15 cellular contexts compared by ENCODE assay signal in the genomic region with DNA sequence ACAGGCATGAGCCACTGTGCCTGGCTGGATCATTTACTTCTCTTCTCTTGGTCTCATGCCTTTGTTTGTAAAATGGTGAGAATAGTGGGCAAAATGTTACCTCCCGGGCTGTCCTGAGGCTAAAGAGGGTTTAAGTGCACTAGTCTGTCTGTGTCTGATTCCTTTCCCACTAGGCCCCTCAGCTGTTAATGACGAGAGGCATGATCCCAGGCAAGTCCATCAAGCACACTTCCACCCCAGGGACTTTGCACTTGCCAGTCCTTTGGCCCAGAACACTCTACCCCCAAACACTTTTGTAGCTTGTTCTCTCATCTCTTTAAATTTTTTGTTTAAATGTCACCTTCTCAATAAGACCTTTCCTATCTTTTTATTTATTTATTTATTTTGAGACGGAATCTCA. TPM values are rescaled to one million over a fixed set of nuclear protein-coding genes. Genes with fewer than 3 reads are reported as not detected.
DNase-seq lines count a peak whose midpoint lies in the region; ATAC-seq and TF ChIP-seq lines count a peak whose summit lies in the region.
"Had no signal": no experiment of that assay in that cellular context is flagged by ENCODE, and none has a peak within 500 bp of the region (broad histone marks: within the 10 kb centered on the region; RNA-seq: fewer than 3 reads in every experiment).

No MANE protein-coding gene starts in this region.

- no peaks in the 10 kb centered on the region for H3K27me3 Mint-ChIP-seq in activated naive CD4-positive, alpha-beta T cell treated with anti-CD3 and anti-CD28 coated beads for 36 hours (ENCODE audit: low read depth)
- H3K27me3 Mint-ChIP-seq in endothelial cell (ENCODE audit: unreplicated experiment) = peaks cover 5% of the 10 kb centered on the region
- H3K27me3 Mint-ChIP-seq: CD4-positive, alpha-beta T cell had no signal

- no peaks in the 10 kb centered on the region for H3K9me3 Mint-ChIP-seq in activated naive CD4-positive, alpha-beta T cell treated with anti-CD3 and anti-CD28 coated beads for 36 hours
- H3K9me3 Mint-ChIP-seq in endothelial cell (ENCODE audit: unreplicated experiment) = no peaks in the 10 kb centered on the region
- H3K9me3 Mint-ChIP-seq: CD4-positive, alpha-beta T cell had no signal

- 0 out of 2 replicates have a peak overlapping the region, but pooled peaks have one; percentile 31 for H3K27ac ChIP-seq in WERI-Rb-1
- no peak overlapping the region for H3K27ac ChIP-seq in upper lobe of right lung
- H3K27ac ChIP-seq: C4-2B had no signal

- peak overlapping the region; percentile 1 for H3K27ac Mint-ChIP-seq in activated naive CD4-positive, alpha-beta T cell treated with anti-CD3 and anti-CD28 coated beads for 36 hours
- no peak overlapping the region for H3K27ac Mint-ChIP-seq in endothelial cell (ENCODE audit: unreplicated experiment)
- H3K27ac Mint-ChIP-seq: CD4-positive, alpha-beta T cell; H9 had no signal

- intact Hi-C loops in activated naive CD4-positive, alpha-beta T cell treated with anti-CD3 and anti-CD28 coated beads for 36 hours (cut with micrococcal nuclease) = no loop called here
- intact Hi-C loops in upper lobe of right lung (cut with DNase I) = no loop called here

- CTCF ChIA-PET in activated naive CD4-positive, alpha-beta T cell treated with anti-CD3 and anti-CD28 coated beads for 36 hours (lab: Charles Lee) = interaction anchor here (0.9 to 1.5 kb wide), 4 partner anchors 11 to 24 kb away, joined by 3 to 4 read pairs (median 3); no protein-coding TSS in a partner anchor

- no peak for DNase-seq in activated naive CD4-positive, alpha-beta T cell treated with anti-CD3 and anti-CD28 coated beads for 36 hours
- no peak for DNase-seq in activated naive CD4-positive, alpha-beta T cell treated with anti-CD3 and anti-CD28 coated beads, Interleukin-2, amount 50 U/mL, for 16 hours
- no peak for DNase-seq in WERI-Rb-1
- DNase-seq in endothelial cell (ENCODE audit: low spot score) = no peak
- peak; percentile 7 for DNase-seq in upper lobe of right lung
- no peak for DNase-seq in mesenteric fat pad (ENCODE audit: low spot score)
- no peak for DNase-seq in MG63
- DNase-seq in EL = no peak
- DNase-seq: AML-193; Calu3; CD4-positive, alpha-beta T cell; DMS79 treated with DMSO at 0.1 percent for 48 hours; H9 had no signal

- no peak overlapping the region for H3K4me3 ChIP-seq in WERI-Rb-1 (ENCODE audit: low read depth, low read length)
- no peak overlapping the region for H3K4me3 ChIP-seq in upper lobe of right lung
- no peak overlapping the region for H3K4me3 ChIP-seq in MG63
- H3K4me3 ChIP-seq: GM12878 had no signal

- no peaks in the 10 kb centered on the region for H3K27me3 ChIP-seq in WERI-Rb-1 (ENCODE audit: insufficient read depth, low read depth, severe bottlenecking)
- H3K27me3 ChIP-seq in upper lobe of right lung = no peaks in the 10 kb centered on the region
- H3K27me3 ChIP-seq in MG63 = no peaks in the 10 kb centered on the region

- H3K4me1 ChIP-seq in upper lobe of right lung = peaks cover 21% of the 10 kb centered on the region

- peaks cover 3% of the 10 kb centered on the region for H3K9me3 ChIP-seq in WERI-Rb-1 (ENCODE audit: severe bottlenecking)
- H3K9me3 ChIP-seq in upper lobe of right lung = no peaks in the 10 kb centered on the region
- no peaks in the 10 kb centered on the region for H3K9me3 ChIP-seq in MG63

- ATAC-seq in upper lobe of right lung = no peak
- ATAC-seq: GM12878 had no signal

- H3K4me3 Mint-ChIP-seq in activated naive CD4-positive, alpha-beta T cell treated with anti-CD3 and anti-CD28 coated beads for 36 hours = no peak overlapping the region
- H3K4me3 Mint-ChIP-seq in endothelial cell (ENCODE audit: unreplicated experiment) = peak overlapping the region; percentile 31
- H3K4me3 Mint-ChIP-seq: CD4-positive, alpha-beta T cell; H9 had no signal

- peaks cover 3% of the 10 kb centered on the region for H3K36me3 Mint-ChIP-seq in activated naive CD4-positive, alpha-beta T cell treated with anti-CD3 and anti-CD28 coated beads for 36 hours (ENCODE audit: low read depth)
- peaks cover 4% of the 10 kb centered on the region for H3K36me3 Mint-ChIP-seq in endothelial cell (ENCODE audit: low read depth, unreplicated experiment)

- peaks cover 29% of the 10 kb centered on the region for H3K4me1 Mint-ChIP-seq in activated naive CD4-positive, alpha-beta T cell treated with anti-CD3 and anti-CD28 coated beads for 36 hours (ENCODE audit: low read depth)
- H3K4me1 Mint-ChIP-seq in endothelial cell (ENCODE audit: unreplicated experiment) = peaks cover 22% of the 10 kb centered on the region

- no peak for TF ChIP-seq CTCF in WERI-Rb-1 (IDR thresholded peaks at IDR 0.05; ENCODE audit: low read depth, low read length)
- no peak for TF ChIP-seq CTCF in endothelial cell (IDR thresholded peaks at IDR 0.05; ENCODE audit: unreplicated experiment)
- TF ChIP-seq CTCF in upper lobe of right lung (IDR thresholded peaks at IDR 0.05) = no peak

- H3K36me3 ChIP-seq in WERI-Rb-1 = no peaks in the 10 kb centered on the region
- H3K36me3 ChIP-seq in upper lobe of right lung = no peaks in the 10 kb centered on the region
- no peaks in the 10 kb centered on the region for H3K36me3 ChIP-seq in MG63

RNA-seq across cellular contexts. Expression of a gene that starts 13.8 kb away (rescaled TPM):
- 100 to 1,000 TPM in 1 of 2 experiments, 10 to 100 TPM in 1; 97.4 to 100 TPM for total RNA-seq in activated naive CD4-positive, alpha-beta T cell treated with anti-CD3 and anti-CD28 coated beads for 36 hours
- total RNA-seq in endothelial cell (ENCODE audit: unreplicated experiment) (82.6 TPM), upper lobe of right lung (67.0 TPM), mesenteric fat pad (37.7 TPM)
- 4.5 and 4.6 TPM in 2 replicates for total RNA-seq in MG63 (2014; rRNA removed; shearing (Covaris generic); ENCODE audit: low replicate concordance)
